In the genomic region with DNA sequence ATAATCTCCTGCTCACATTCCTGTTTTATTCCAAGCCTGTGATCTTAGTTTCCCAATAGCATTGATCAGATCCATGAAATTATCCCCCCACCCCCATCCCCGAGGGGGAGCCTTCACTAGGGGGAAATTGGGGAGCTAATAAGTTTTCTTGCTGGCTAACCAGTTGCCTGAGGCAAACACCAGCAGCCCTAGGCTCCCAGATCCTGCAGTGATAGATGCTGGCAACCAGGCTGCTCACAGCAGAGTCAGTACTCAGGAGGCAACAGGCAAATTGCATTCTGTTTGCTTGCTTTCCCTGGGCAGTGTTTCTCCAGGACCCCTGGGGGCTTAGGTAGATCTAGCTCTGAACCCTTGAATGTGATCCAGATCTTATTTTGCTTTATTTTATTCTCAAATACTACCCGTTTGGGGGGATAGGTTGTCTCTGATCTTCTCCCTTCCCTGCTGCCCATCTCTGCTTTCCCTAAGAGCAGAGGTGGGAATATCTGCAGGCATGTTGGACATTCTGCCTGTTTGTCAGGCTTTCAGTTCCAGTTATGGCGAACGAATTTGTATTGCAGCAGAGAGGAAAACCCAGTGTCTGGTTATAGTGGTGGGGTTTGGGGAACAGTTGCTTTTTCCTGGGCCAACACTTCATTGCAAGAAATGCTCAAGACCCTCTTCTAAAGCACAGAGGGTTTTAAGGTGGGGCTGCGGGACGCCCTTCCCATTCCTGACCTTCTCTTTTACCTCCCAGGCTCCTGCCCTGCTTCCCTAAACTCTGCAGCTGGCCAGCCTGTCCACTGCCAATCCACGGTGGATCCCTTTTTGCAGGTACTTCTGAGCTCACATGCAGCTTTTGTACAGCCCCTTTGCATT, we compare ENCODE assay signal across 14 cellular contexts.
DNase-seq lines count a peak whose midpoint lies in the region; ATAC-seq and TF ChIP-seq lines count a peak whose summit lies in the region.
"Had no signal": no experiment of that assay in that cellular context is flagged by ENCODE, and none has a peak within 500 bp of the region (broad histone marks: within the 10 kb centered on the region; RNA-seq: fewer than 3 reads in every experiment).

No MANE protein-coding gene starts in this region.

- intact Hi-C loops in psoas muscle (cut with DNase I) (loop anchor here in 1 of 2 donors (10.0 kb wide), 1 partner anchor 259 kb away; no protein-coding TSS in a partner anchor), esophagus squamous epithelium (cut with DNase I) (no loop called here)

- no CpG with 5 or more reads among the region's 7 CpGs for WGBS in trophoblast cell (ENCODE audit: extremely low coverage, insufficient coverage, insufficient read length)
- 57 to 71% (median 65%) methylated on average over 7 of the region's 7 CpGs for WGBS in psoas muscle, 3 donors
- 56 to 61% methylated on average over 7 of the region's 7 CpGs for WGBS in esophagus squamous epithelium, 2 donors

- H3K4me2 ChIP-seq in trophoblast cell (ENCODE audit: low read length), result no peak overlapping the region

- H3K4me1 ChIP-seq in trophoblast cell (ENCODE audit: control insufficient read depth in 1 of 2, insufficient read depth in 2 of 2, low read length in 2 of 2) (peaks cover 5 to 13% of the 10 kb centered on the region in 2 experiments), psoas muscle (peaks cover 5% of the 10 kb centered on the region), esophagus squamous epithelium (peaks cover 0 to 13% (median 0%) of the 10 kb centered on the region in 3 donors)

- H3K36me3 ChIP-seq in trophoblast cell (ENCODE audit: control insufficient read depth in 1 of 2, insufficient read depth in 2 of 2, low read length in 2 of 2), result no peaks in the 10 kb centered on the region
- no peaks in the 10 kb centered on the region for H3K36me3 ChIP-seq in psoas muscle (ENCODE audit: insufficient read depth in 1 of 2, low read depth in 1 of 2)
- H3K36me3 ChIP-seq in esophagus squamous epithelium, result no peaks in the 10 kb centered on the region
- H3K36me3 ChIP-seq: BLaER1 treated with 17β-estradiol and CSF1 and Interleukin-3, amounts not matched to agents 10 nM and 100 nM; SJSA1 had no signal

- no peak overlapping the region for H3K4ac ChIP-seq in trophoblast cell (ENCODE audit: low read depth, low read length)

- no peaks in the 10 kb centered on the region for H3K9me3 ChIP-seq in trophoblast cell (ENCODE audit: insufficient read depth, low read depth, low read length)
- no peaks in the 10 kb centered on the region for H3K9me3 ChIP-seq in psoas muscle
- no peaks in the 10 kb centered on the region for H3K9me3 ChIP-seq in esophagus squamous epithelium
- H3K9me3 ChIP-seq: BLaER1 treated with 17β-estradiol and CSF1 and Interleukin-3, amounts not matched to agents 10 nM and 100 nM; SJSA1 had no signal

- H2AK5ac ChIP-seq in trophoblast cell (ENCODE audit: low read length), result no peak overlapping the region

- H3K36me3 Mint-ChIP-seq in WTC11 (no peaks in the 10 kb centered on the region), glutamatergic neuron (ENCODE audit: unreplicated experiment) (no peaks in the 10 kb centered on the region)
- H3K36me3 Mint-ChIP-seq: CD8-positive, alpha-beta memory T cell had no signal

- DNase-seq in NCI-H345 (lab: John Stamatoyannopoulos, UW) (peak; percentile 18), NCI-H345 treated with DMSO at 0.1 percent for 48 hours (lab: John Stamatoyannopoulos, UW; ENCODE audit: unreplicated experiment) (no peak), WTC11 (ENCODE audit: low spot score) (no peak), glutamatergic neuron (peak; percentile 25), trophoblast cell (no peak), psoas muscle (no peak), NCI-H2081 treated with DMSO at 0.1 percent for 48 hours (lab: John Stamatoyannopoulos, UW) (no peak), esophagus squamous epithelium (lab: John Stamatoyannopoulos, UW) (no peak)
- DNase-seq: CD8-positive, alpha-beta memory T cell; KG1; NCI-H1417 treated with DMSO at 0.1 percent for 48 hours; NCI-H748 treated with DMSO at 0.1 percent for 48 hours had no signal

- no peaks in the 10 kb centered on the region for H3K27me3 Mint-ChIP-seq in WTC11 (ENCODE audit: low read depth)
- no peaks in the 10 kb centered on the region for H3K27me3 Mint-ChIP-seq in glutamatergic neuron (ENCODE audit: unreplicated experiment)

- CTCF ChIA-PET in WTC11 (lab: Charles Lee), result interaction anchor here (1.2 kb wide), 1 partner anchor 57 kb away, joined by 3 read pairs; no protein-coding TSS in a partner anchor

- TF ChIP-seq POLR2A in esophagus squamous epithelium (IDR thresholded peaks at IDR 0.05), result no peak

- no peak overlapping the region for H3K4me3 Mint-ChIP-seq in WTC11
- H3K4me3 Mint-ChIP-seq in glutamatergic neuron (ENCODE audit: unreplicated experiment), result peak overlapping the region; percentile 40
- H3K4me3 Mint-ChIP-seq: CD8-positive, alpha-beta memory T cell had no signal

- H3K18ac ChIP-seq in trophoblast cell (ENCODE audit: low read length), result no peak overlapping the region

- H3K23ac ChIP-seq in trophoblast cell (ENCODE audit: low read length), result no peak overlapping the region

- no peak overlapping the region for H3K27ac ChIP-seq in trophoblast cell (ENCODE audit: low read depth, low read length)
- no peak overlapping the region for H3K27ac ChIP-seq in psoas muscle
- H3K27ac ChIP-seq in esophagus squamous epithelium, result no peak overlapping the region
- H3K27ac ChIP-seq: BLaER1 treated with 17β-estradiol and CSF1 and Interleukin-3, amounts not matched to agents 10 nM and 100 nM; SJSA1 had no signal

- H3K4me3 ChIP-seq in trophoblast cell (ENCODE audit: low read depth, low read length) (no peak overlapping the region), psoas muscle (no peak overlapping the region), esophagus squamous epithelium (no peak overlapping the region)
- H3K4me3 ChIP-seq: BLaER1 treated with 17β-estradiol and CSF1 and Interleukin-3, amounts not matched to agents 10 nM and 100 nM; SJSA1 had no signal

- peak overlapping the region; percentile 31 for H4K91ac ChIP-seq in trophoblast cell (ENCODE audit: low read depth, low read length)

- H3K9ac ChIP-seq in trophoblast cell (ENCODE audit: low read length), result no peak overlapping the region
- H3K9ac ChIP-seq: BLaER1 treated with 17β-estradiol and CSF1 and Interleukin-3, amounts not matched to agents 10 nM and 100 nM had no signal

- no peak overlapping the region for H2AFZ ChIP-seq in trophoblast cell (ENCODE audit: insufficient read depth, low read length, poor library complexity)

- no peak overlapping the region for H4K8ac ChIP-seq in trophoblast cell (ENCODE audit: low read depth, low read length)

- H2BK120ac ChIP-seq in trophoblast cell (ENCODE audit: insufficient read depth, low read length, poor library complexity), result peak overlapping the region; percentile 28

- TF ChIP-seq CTCF in WTC11 (IDR thresholded peaks at IDR 0.05) (no peak), glutamatergic neuron (IDR thresholded peaks at IDR 0.05; ENCODE audit: partially characterized antibody, unreplicated experiment) (no peak), psoas muscle (IDR thresholded peaks at IDR 0.05) (no peak), esophagus squamous epithelium (IDR thresholded peaks at IDR 0.05) (no peak)

- peaks cover 52% of the 10 kb centered on the region for H3K4me1 Mint-ChIP-seq in WTC11
- peaks cover 67% of the 10 kb centered on the region for H3K4me1 Mint-ChIP-seq in glutamatergic neuron (ENCODE audit: low read depth, unreplicated experiment)
- H3K4me1 Mint-ChIP-seq: CD8-positive, alpha-beta memory T cell had no signal

- no peaks in the 10 kb centered on the region for H3K27me3 ChIP-seq in trophoblast cell (ENCODE audit: insufficient read depth, low read length)
- no peaks in the 10 kb centered on the region for H3K27me3 ChIP-seq in psoas muscle (ENCODE audit: insufficient read depth in 3 of 3, low read length in 2 of 3)
- peaks cover 0 to 32% (median 0%) of the 10 kb centered on the region in 4 donors for H3K27me3 ChIP-seq in esophagus squamous epithelium
- H3K27me3 ChIP-seq: BLaER1 treated with 17β-estradiol and CSF1 and Interleukin-3, amounts not matched to agents 10 nM and 100 nM; SJSA1 had no signal

- no peak overlapping the region for H3K27ac Mint-ChIP-seq in WTC11
- peak overlapping the region; percentile 81 for H3K27ac Mint-ChIP-seq in glutamatergic neuron (ENCODE audit: unreplicated experiment)
- H3K27ac Mint-ChIP-seq: CD8-positive, alpha-beta memory T cell had no signal

- H3K79me2 ChIP-seq in trophoblast cell (ENCODE audit: control insufficient read depth, insufficient read depth, low read length, poor library complexity), result no peaks in the 10 kb centered on the region

- no peak overlapping the region for H3K14ac ChIP-seq in trophoblast cell (ENCODE audit: low read length)

- no peak overlapping the region for H2BK5ac ChIP-seq in trophoblast cell (ENCODE audit: low read depth, low read length, poor library complexity)

- peak overlapping the region; percentile 12 for H2BK12ac ChIP-seq in trophoblast cell (ENCODE audit: low read length)

- H4K12ac ChIP-seq in trophoblast cell (ENCODE audit: low read depth, low read length), result no peak overlapping the region

- ATAC-seq in WTC11 (peak; percentile 36; the same call in 1 of the 2 replicates), psoas muscle (no peak)

- H3K9me3 Mint-ChIP-seq in WTC11 (no peaks in the 10 kb centered on the region), glutamatergic neuron (ENCODE audit: unreplicated experiment) (peaks cover 2% of the 10 kb centered on the region)
- H3K9me3 Mint-ChIP-seq: CD8-positive, alpha-beta memory T cell had no signal

- H3K79me1 ChIP-seq in trophoblast cell (ENCODE audit: low read length), result no peaks in the 10 kb centered on the region

- POLR2A ChIA-PET in WTC11 (lab: Charles Lee), result no interaction called here

TF ChIP-seq in WTC11, 78 proteins besides CTCF, POLR2A, EP300 and RAD21:
- no peak for TF ChIP-seq ZNF671 (CRISPR knock-in tag; IDR thresholded peaks at IDR 0.05)
- no peak for TF ChIP-seq EMX1 (CRISPR knock-in tag; IDR thresholded peaks at IDR 0.05)

Comparison
In these comparisons a context has a peak if more than half of its experiments do, and no peak if none do; other contexts are left out.
1. DNase-seq: peak in NCI-H345 (single experiment) and glutamatergic neuron (single experiment); none in NCI-H345 treated with DMSO at 0.1 percent for 48 hours (single experiment), WTC11 (single experiment), trophoblast cell (0 of 2), psoas muscle (0 of 2), NCI-H2081 treated with DMSO at 0.1 percent for 48 hours (single experiment) and esophagus squamous epithelium (single experiment).